In genomic region chr5:153905214-153905613, GRCh38 we compare ENCODE assay signal across 1 cellular context.
TF ChIP-seq lines count a peak whose summit lies in the region.

No MANE protein-coding gene starts in this region.

TF ChIP-seq in SK-N-SH treated with all-trans-retinoic acid at 6 μM for 48 hours, 23 proteins besides CTCF, POLR2A, EP300 and RAD21 (continued from another document):
- TF ChIP-seq, protein P1, sequence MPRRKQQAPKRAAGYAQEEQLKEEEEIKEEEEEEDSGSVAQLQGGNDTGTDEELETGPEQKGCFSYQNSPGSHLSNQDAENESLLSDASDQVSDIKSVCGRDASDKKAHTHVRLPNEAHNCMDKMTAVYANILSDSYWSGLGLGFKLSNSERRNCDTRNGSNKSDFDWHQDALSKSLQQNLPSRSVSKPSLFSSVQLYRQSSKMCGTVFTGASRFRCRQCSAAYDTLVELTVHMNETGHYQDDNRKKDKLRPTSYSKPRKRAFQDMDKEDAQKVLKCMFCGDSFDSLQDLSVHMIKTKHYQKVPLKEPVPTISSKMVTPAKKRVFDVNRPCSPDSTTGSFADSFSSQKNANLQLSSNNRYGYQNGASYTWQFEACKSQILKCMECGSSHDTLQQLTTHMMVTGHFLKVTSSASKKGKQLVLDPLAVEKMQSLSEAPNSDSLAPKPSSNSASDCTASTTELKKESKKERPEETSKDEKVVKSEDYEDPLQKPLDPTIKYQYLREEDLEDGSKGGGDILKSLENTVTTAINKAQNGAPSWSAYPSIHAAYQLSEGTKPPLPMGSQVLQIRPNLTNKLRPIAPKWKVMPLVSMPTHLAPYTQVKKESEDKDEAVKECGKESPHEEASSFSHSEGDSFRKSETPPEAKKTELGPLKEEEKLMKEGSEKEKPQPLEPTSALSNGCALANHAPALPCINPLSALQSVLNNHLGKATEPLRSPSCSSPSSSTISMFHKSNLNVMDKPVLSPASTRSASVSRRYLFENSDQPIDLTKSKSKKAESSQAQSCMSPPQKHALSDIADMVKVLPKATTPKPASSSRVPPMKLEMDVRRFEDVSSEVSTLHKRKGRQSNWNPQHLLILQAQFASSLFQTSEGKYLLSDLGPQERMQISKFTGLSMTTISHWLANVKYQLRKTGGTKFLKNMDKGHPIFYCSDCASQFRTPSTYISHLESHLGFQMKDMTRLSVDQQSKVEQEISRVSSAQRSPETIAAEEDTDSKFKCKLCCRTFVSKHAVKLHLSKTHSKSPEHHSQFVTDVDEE (CRISPR knock-in tag; IDR thresholded peaks at IDR 0.05), result no peak
- TF ChIP-seq TOX (CRISPR knock-in tag; IDR thresholded peaks at IDR 0.05; ENCODE audit: borderline replicate concordance) (no peak), CSDC2 (CRISPR knock-in tag; IDR thresholded peaks at IDR 0.05) (no peak), ZNF565 (CRISPR knock-in tag; conservative IDR thresholded peaks at IDR 0.05; ENCODE audit: low read depth) (no peak), OSR1 (CRISPR knock-in tag; IDR thresholded peaks at IDR 0.05) (no peak), POU6F1 (CRISPR knock-in tag; IDR thresholded peaks at IDR 0.05; ENCODE audit: borderline replicate concordance, low read depth) (no peak), ZNF8 (CRISPR knock-in tag; IDR thresholded peaks at IDR 0.05) (no peak)
- TF ChIP-seq, protein P2, sequence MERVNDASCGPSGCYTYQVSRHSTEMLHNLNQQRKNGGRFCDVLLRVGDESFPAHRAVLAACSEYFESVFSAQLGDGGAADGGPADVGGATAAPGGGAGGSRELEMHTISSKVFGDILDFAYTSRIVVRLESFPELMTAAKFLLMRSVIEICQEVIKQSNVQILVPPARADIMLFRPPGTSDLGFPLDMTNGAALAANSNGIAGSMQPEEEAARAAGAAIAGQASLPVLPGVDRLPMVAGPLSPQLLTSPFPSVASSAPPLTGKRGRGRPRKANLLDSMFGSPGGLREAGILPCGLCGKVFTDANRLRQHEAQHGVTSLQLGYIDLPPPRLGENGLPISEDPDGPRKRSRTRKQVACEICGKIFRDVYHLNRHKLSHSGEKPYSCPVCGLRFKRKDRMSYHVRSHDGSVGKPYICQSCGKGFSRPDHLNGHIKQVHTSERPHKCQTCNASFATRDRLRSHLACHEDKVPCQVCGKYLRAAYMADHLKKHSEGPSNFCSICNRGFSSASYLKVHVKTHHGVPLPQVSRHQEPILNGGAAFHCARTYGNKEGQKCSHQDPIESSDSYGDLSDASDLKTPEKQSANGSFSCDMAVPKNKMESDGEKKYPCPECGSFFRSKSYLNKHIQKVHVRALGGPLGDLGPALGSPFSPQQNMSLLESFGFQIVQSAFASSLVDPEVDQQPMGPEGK (CRISPR knock-in tag; IDR thresholded peaks at IDR 0.05; ENCODE audit: borderline replicate concordance), result no peak
